8 cellular contexts compared by ENCODE assay signal in genomic region chr6:13445005-13445743, GRCh38. TPM values are rescaled to one million over a fixed set of nuclear protein-coding genes. Genes with fewer than 3 reads are reported as not detected.
DNase-seq lines count a peak whose midpoint lies in the region; ATAC-seq, FAIRE-seq and TF ChIP-seq lines count a peak whose summit lies in the region.

No MANE protein-coding gene starts in this region.

- H3K27ac ChIP-seq in body of pancreas (peak overlapping the region in 1 of 4 donors; percentile 3), lung (ENCODE audit: low read depth in 1 of 2, low read length in 1 of 2) (peak overlapping the region; percentile 55 to 73)

- DNase-seq in GM18507 (ENCODE audit: extremely low spot score, insufficient read length, low read depth), result no peak
- DNase-seq in NCI-H2081 treated with DMSO at 0.1 percent for 48 hours (lab: John Stamatoyannopoulos, UW), result peak; percentile 27
- DNase-seq in body of pancreas, result peak; percentile 78 to 91 (median 85)
- peak; percentile 36 for DNase-seq in lung (ENCODE audit: low spot score)
- DNase-seq in T-helper 9 cell, result no peak
- no peak for DNase-seq in T-helper 17 cell
- DNase-seq in GM20000 (ENCODE audit: low spot score), result no peak

- TF ChIP-seq CTCF in body of pancreas (IDR thresholded peaks at IDR 0.05), result no peak
- no peak for TF ChIP-seq CTCF in lung (IDR thresholded peaks at IDR 0.05; ENCODE audit: control extremely low read depth, extremely low read depth)
- no peak for TF ChIP-seq CTCF in GM20000 (IDR thresholded peaks at IDR 0.05; ENCODE audit: extremely low read depth, missing control alignments)

- H3K4me1 Mint-ChIP-seq in T-helper 17 cell, result peaks cover 8% of the 10 kb centered on the region

- no peak for TF ChIP-seq POLR2A in body of pancreas (IDR thresholded peaks at IDR 0.05)

- no peak overlapping the region for H3K4me3 Mint-ChIP-seq in T-helper 17 cell

- H3K27me3 ChIP-seq in body of pancreas (no peaks in the 10 kb centered on the region), lung (ENCODE audit: control insufficient read depth, insufficient read depth) (no peaks in the 10 kb centered on the region)

- 11 to 16% methylated on average over 9 of the region's 9 CpGs for WGBS in body of pancreas, 2 donors
- 13 to 19% methylated on average over 9 of the region's 9 CpGs for WGBS in lung, 2 donors

- ATAC-seq in body of pancreas (peak; percentile 65), lung (ENCODE audit: insufficient read depth, low FRiP score) (no peak), T-helper 17 cell (no peak), GM21515 (IDR thresholded peaks at IDR 0.05; ENCODE audit: unreplicated experiment) (no peak)

- H3K4me3 ChIP-seq in body of pancreas (no peak overlapping the region), lung (no peak overlapping the region)

- no peaks in the 10 kb centered on the region for H3K9me3 ChIP-seq in body of pancreas
- no peaks in the 10 kb centered on the region for H3K9me3 ChIP-seq in lung (ENCODE audit: control insufficient read depth in 2 of 2, insufficient read depth in 1 of 2, low read length in 1 of 2)
- no peaks in the 10 kb centered on the region for H3K9me3 ChIP-seq in T-helper 17 cell (ENCODE audit: control insufficient read depth, low read length, poor library complexity, severe bottlenecking)

- H3K36me3 ChIP-seq in body of pancreas (replicated peaks in 1 of 2; ENCODE audit: insufficient read depth in 1 of 2, low read depth in 2 of 2), result no peaks in the 10 kb centered on the region
- no peaks in the 10 kb centered on the region for H3K36me3 ChIP-seq in lung (ENCODE audit: control insufficient read depth in 2 of 2, insufficient read depth in 2 of 2, low read length in 2 of 2)

- intact Hi-C loops in body of pancreas (cut with DNase I), result no loop called here

- FAIRE-seq in GM18507 (lab: Jason Lieb, UNC), result peak; percentile 75

- peaks cover 4% of the 10 kb centered on the region for H3K36me3 Mint-ChIP-seq in T-helper 17 cell (ENCODE audit: low read depth)

- H3K27ac Mint-ChIP-seq in T-helper 17 cell, result no peak overlapping the region

- peaks cover 17% of the 10 kb centered on the region for H3K27me3 Mint-ChIP-seq in T-helper 17 cell

- H3K4me1 ChIP-seq in body of pancreas (peaks cover 6% of the 10 kb centered on the region), lung (ENCODE audit: control insufficient read depth in 2 of 2, insufficient read depth in 2 of 2, low read length in 2 of 2) (peaks cover 10 to 33% of the 10 kb centered on the region in 2 donors)

RNA-seq across cellular contexts. Expression of gene GFOD1, which starts 42.2 kb away (rescaled TPM):
- total RNA-seq in body of pancreas (1 to 10 TPM; 4.3 to 5.2 TPM), lung (10 to 100 TPM; 10.2 to 22.8 TPM), T-helper 17 cell (1 to 10 TPM; 1.4 to 3.1 TPM)
- 1 to 10 TPM; 4.0 to 5.6 TPM for polyA plus RNA-seq in lung

Comparison
In these comparisons a context has a peak if more than half of its experiments do, and no peak if none do; other contexts are left out.
1. DNase-seq: peak in NCI-H2081 treated with DMSO at 0.1 percent for 48 hours (single experiment), body of pancreas (4 of 4) and lung (single experiment); none in GM18507 (single experiment), T-helper 9 cell (single experiment), T-helper 17 cell (0 of 3) and GM20000 (single experiment).